ENCODE assay signal across 14 cellular contexts in the genomic region with DNA sequence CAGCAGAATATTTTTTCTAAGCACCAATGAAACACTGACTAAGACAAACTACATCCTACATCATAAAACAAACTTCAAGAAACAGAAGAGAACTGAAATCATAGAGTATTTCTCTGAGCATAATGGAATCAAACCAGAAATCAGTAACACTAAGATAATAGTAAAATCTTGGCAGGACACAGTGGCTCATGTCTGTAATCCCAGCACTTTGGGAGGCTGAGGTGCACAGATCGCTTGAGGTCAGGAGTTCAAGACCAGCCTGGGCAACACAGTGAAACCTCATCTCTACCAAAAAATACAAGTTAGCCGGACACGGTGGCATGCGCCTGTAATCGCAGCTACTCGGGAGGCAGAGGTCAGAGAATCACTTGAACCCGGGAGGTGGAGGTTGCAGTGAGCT.
DNase-seq lines count a peak whose midpoint lies in the region; ATAC-seq, FAIRE-seq and TF ChIP-seq lines count a peak whose summit lies in the region.
"Had no signal": no experiment of that assay in that cellular context is flagged by ENCODE, and none has a peak within 500 bp of the region (broad histone marks: within the 10 kb centered on the region; RNA-seq: fewer than 3 reads in every experiment).

No MANE protein-coding gene starts in this region.

- no peaks in the 10 kb centered on the region for H4K20me1 ChIP-seq in K562 (replicated peaks; ENCODE audit: control insufficient read depth, insufficient read depth, low read length)

- H3K4me3 ChIP-seq in left ventricle myocardium inferior (no peak overlapping the region), K562 (no peak overlapping the region)

- H3K36me3 ChIP-seq in left ventricle myocardium inferior = peaks cover 25% of the 10 kb centered on the region
- peaks cover 2% of the 10 kb centered on the region; the same call in 1 of the 3 replicates for H3K36me3 ChIP-seq in K562 (ENCODE audit: control insufficient read depth, insufficient read depth, low read length)

- ATAC-seq in left cardiac atrium = no peak
- no peak for ATAC-seq in K562

- WGBS in K562 (ENCODE audit: insufficient coverage, low coverage, missing lambda C conversion rate) = 46% methylated on average over 7 of the region's 7 CpGs

- no peak overlapping the region for H3K9ac ChIP-seq in K562 (ENCODE audit: insufficient read depth in 1 of 2, low read depth in 2 of 2, low read length in 2 of 2)

- no peaks in the 10 kb centered on the region for H3K9me1 ChIP-seq in K562 (ENCODE audit: control insufficient read depth, insufficient read depth, low read length)

- no peak overlapping the region for H2AFZ ChIP-seq in K562 (ENCODE audit: low read depth, low read length)

- no TSS peak for BruUV-seq in K562 (replicated peaks; lab: Mats Ljungman, UMichigan)

- no peak for TF ChIP-seq RAD21 in K562 (CRISPR knock-in tag; conservative IDR thresholded peaks at IDR 0.05 in 1 of 2, IDR thresholded peaks at IDR 0.05 in 1 of 2)

- H3K9me3 ChIP-seq in left ventricle myocardium inferior (replicated peaks) = no peaks in the 10 kb centered on the region
- H3K9me3 ChIP-seq in K562 (replicated peaks; ENCODE audit: control insufficient read depth, insufficient read depth, low read depth, low read length) = no peaks in the 10 kb centered on the region

- TF ChIP-seq POLR2A in K562 (conservative IDR thresholded peaks at IDR 0.05) = no peak

- TF ChIP-seq CTCF in left ventricle myocardium inferior (IDR thresholded peaks at IDR 0.05; ENCODE audit: borderline replicate concordance) (no peak), K562 (IDR thresholded peaks at IDR 0.05 in 2 of 3, conservative IDR thresholded peaks at IDR 0.05 in 1 of 3; ENCODE audit: insufficient read depth in 2 of 3, low read depth in 1 of 3, low read length in 3 of 3) (no peak)

- no peaks in the 10 kb centered on the region for H3K79me2 ChIP-seq in K562 (ENCODE audit: control insufficient read depth, insufficient read depth, low read length)

- CTCF ChIA-PET in K562 (lab: Yijun Ruan, JAX; ENCODE audit: low intra/inter-chr PET ratio) = interaction anchor here (0.7 kb wide), 1 partner anchor 127 kb away, joined by 4 read pairs; no protein-coding TSS in a partner anchor

- DNase-seq in left ventricle myocardium inferior (no peak), left cardiac atrium (no peak), K562 (ENCODE audit: extremely low read depth in 1 of 4, low spot score in 3 of 4) (no peak), left kidney (ENCODE audit: low read depth, low spot score) (peak; percentile 8), DMS153 treated with DMSO at 0.1 percent for 48 hours (lab: John Stamatoyannopoulos, UW; ENCODE audit: unreplicated experiment) (no peak), putamen (ENCODE audit: low spot score) (no peak), cerebellar nuclear complex (lab: John Stamatoyannopoulos, UW) (no peak), frontal cortex (ENCODE audit: low spot score in 2 of 2) (no peak)
- DNase-seq: DND-41, HCEC 1CT, NCI-H1436 treated with DMSO at 0.1 percent for 48 hours, NCI-H2081 treated with DMSO at 0.1 percent for 48 hours, NCI-H510A treated with DMSO at 0.1 percent for 48 hours had no signal

- in situ Hi-C loops in K562 (cut with MboI) = no loop called here

- H3K4me1 ChIP-seq in left ventricle myocardium inferior (peaks cover 21% of the 10 kb centered on the region), K562 (replicated peaks in 1 of 2; ENCODE audit: control insufficient read depth in 2 of 2, insufficient read depth in 2 of 2, low read length in 2 of 2) (peaks cover 4 to 40% of the 10 kb centered on the region in 2 experiments)

- TF ChIP-seq EP300 in K562 (IDR thresholded peaks at IDR 0.05; ENCODE audit: low read length) = no peak

- H3K27ac ChIP-seq in left ventricle myocardium inferior (replicated peaks) = peak overlapping the region; percentile 60
- no peak overlapping the region; the same call in 2 of the 3 replicates for H3K27ac ChIP-seq in K562 (ENCODE audit: extremely low read depth, low read depth, low read length)

- FAIRE-seq in K562 (lab: Jason Lieb, UNC) = no peak
- no peak for FAIRE-seq in frontal cortex (lab: Jason Lieb, UNC)
- FAIRE-seq: HTR-8/SVneo had no signal

- H3K4me2 ChIP-seq in K562 (ENCODE audit: insufficient read depth, low read length) = no peak overlapping the region

- H3K27me3 ChIP-seq in left ventricle myocardium inferior (ENCODE audit: low read depth) (no peaks in the 10 kb centered on the region), K562 (ENCODE audit: control insufficient read depth in 2 of 2, insufficient read depth in 2 of 2, low read length in 2 of 2) (no peaks in the 10 kb centered on the region)

- intact Hi-C loops in left ventricle myocardium inferior (cut with micrococcal nuclease) = no loop called here
- intact Hi-C loops in left cardiac atrium (cut with DNase I) = no loop called here
- intact Hi-C loops in K562 (cut with micrococcal nuclease) = no loop called here

- POLR2A ChIA-PET in K562 (lab: Yijun Ruan, JAX) = no interaction called here

TF ChIP-seq in K562, 482 proteins besides CTCF, POLR2A, EP300 and RAD21:
- TF ChIP-seq, protein P1, sequence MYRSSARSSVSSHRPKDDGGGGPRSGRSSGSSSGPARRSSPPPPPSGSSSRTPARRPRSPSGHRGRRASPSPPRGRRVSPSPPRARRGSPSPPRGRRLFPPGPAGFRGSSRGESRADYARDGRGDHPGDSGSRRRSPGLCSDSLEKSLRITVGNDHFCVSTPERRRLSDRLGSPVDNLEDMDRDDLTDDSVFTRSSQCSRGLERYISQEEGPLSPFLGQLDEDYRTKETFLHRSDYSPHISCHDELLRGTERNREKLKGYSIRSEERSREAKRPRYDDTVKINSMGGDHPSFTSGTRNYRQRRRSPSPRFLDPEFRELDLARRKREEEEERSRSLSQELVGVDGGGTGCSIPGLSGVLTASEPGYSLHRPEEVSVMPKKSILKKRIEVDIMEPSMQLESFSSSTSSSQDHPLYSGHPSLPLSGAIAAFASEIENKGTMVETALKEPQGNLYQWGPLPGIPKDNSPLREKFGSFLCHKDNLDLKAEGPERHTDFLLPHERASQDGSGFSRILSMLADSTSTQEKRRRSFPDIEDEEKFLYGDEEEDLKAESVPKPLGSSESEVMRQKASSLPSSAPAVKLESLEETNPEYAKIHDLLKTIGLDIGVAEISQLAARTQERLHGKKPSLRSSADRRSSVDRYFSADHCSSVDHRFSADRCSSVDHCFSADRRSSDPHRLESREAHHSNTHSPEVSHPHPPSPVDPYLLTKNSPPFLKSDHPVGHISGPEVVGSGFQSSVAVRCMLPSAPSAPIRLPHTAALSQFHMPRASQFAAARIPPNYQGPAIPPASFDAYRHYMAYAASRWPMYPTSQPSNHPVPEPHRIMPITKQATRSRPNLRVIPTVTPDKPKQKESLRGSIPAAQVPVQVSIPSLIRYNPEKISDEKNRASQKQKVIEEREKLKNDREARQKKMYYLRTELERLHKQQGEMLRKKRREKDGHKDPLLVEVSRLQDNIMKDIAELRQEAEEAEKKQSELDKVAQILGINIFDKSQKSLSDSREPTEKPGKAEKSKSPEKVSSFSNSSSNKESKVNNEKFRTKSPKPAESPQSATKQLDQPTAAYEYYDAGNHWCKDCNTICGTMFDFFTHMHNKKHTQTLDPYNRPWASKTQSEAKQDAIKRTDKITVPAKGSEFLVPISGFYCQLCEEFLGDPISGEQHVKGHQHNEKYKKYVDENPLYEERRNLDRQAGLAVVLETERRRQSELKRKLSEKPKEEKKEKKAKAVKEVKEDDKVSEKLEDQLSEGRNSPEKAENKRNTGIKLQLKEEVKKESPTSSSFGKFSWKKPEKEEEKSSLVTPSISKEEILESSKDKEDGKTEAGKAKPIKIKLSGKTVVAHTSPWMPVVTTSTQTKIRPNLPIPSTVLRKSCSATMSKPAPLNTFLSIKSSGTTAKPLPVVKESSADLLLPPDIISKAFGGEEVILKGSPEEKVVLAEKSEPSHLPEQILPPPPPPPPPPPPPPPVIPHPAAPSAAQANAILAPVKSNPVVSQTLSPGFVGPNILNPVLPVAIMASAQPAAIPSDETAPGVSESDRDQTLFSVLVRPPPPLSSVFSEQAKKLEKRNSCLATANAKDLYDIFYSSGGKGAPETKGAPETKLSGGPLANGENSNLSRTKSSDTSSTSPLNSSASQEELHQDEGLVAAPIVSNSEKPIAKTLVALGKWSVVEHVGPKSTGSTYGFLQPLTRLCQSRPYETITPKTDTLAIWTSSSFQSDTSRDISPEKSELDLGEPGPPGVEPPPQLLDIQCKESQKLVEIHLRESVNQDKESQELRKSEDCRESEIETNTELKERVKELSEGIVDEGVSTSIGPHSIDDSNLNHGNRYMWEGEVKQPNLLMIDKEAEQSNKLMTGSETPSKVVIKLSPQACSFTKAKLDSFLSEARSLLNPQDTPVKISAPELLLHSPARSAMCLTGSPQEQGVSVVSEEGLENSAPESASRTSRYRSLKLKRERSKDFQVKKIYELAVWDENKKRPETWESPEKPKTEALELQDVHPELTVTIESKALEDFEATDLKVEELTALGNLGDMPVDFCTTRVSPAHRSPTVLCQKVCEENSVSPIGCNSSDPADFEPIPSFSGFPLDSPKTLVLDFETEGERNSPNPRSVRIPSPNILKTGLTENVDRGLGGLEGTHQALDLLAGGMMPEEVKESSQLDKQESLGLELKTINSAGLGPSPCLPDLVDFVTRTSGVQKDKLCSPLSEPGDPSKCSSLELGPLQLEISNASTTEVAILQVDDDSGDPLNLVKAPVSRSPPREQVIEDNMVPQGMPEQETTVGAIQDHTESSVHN (IDR thresholded peaks at IDR 0.05; ENCODE audit: borderline replicate concordance in 1 of 2, low read depth in 1 of 2) = no peak
- peak; percentile 38; the same call in 1 of the 2 replicates for TF ChIP-seq ADNP (tag; IDR thresholded peaks at IDR 0.05)
- TF ChIP-seq, protein P2, sequence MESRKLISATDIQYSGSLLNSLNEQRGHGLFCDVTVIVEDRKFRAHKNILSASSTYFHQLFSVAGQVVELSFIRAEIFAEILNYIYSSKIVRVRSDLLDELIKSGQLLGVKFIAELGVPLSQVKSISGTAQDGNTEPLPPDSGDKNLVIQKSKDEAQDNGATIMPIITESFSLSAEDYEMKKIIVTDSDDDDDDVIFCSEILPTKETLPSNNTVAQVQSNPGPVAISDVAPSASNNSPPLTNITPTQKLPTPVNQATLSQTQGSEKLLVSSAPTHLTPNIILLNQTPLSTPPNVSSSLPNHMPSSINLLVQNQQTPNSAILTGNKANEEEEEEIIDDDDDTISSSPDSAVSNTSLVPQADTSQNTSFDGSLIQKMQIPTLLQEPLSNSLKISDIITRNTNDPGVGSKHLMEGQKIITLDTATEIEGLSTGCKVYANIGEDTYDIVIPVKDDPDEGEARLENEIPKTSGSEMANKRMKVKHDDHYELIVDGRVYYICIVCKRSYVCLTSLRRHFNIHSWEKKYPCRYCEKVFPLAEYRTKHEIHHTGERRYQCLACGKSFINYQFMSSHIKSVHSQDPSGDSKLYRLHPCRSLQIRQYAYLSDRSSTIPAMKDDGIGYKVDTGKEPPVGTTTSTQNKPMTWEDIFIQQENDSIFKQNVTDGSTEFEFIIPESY (CRISPR knock-in tag; IDR thresholded peaks at IDR 0.05) = 0 out of 2 replicates have a peak, but pooled peaks have one; percentile 17
- TF ChIP-seq KDM1A (IDR thresholded peaks at IDR 0.05) = peak; percentile 66 to 80; a peak in 3 of 4 replicates
TF ChIP-seq in K562: peak in this region for 3.
